Comparison of ENCODE assay signal across 2 cellular contexts in the genomic region with DNA sequence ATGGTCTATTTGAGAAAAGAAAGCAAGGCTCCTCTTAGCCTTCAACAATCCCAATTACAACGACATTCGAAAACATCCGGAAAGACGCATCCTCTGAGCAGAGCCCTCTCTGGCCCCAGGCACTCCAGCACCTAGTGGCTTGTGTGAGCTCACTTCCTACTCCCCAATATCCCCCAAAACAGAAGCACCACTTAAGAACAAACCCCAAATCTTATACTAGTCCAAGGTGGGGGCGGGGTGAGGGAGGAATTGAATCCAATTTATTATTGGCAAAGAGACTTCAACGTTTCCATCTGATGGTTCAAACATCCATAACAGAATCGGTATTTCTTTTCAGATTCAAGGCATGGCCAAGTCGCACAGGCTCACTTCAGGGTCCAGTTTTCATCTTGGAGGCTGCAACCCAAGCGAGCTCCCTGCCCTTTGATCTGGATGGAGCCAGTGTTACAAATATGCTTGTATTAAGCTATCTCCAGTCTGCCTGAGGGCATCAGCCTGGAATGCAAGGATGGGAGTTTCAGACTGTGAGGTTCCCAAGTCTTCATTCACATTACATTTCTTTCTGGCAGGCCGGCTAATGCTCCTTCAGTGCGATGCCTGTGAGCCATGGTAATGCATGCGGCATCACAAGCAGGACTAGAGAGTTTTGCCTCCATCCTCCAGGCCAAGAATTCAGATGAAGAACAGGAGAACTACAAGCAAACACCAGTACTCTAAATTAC.
TF ChIP-seq lines count a peak whose summit lies in the region.

No MANE protein-coding gene starts in this region.

TF ChIP-seq in IMR-90, 13 proteins besides CTCF, POLR2A, EP300 and RAD21:
- TF ChIP-seq RCOR1 (IDR thresholded peaks at IDR 0.05; ENCODE audit: insufficient replicate concordance, low read length) (no peak), RFX5 (IDR thresholded peaks at IDR 0.05; ENCODE audit: low read depth, low read length) (no peak), CHD1 (IDR thresholded peaks at IDR 0.05; ENCODE audit: low read depth, low read length) (no peak), SMC3 (IDR thresholded peaks at IDR 0.05; ENCODE audit: low read depth, low read length) (no peak), MAFK (IDR thresholded peaks at IDR 0.05; ENCODE audit: low read depth, low read length) (no peak), MXI1 (IDR thresholded peaks at IDR 0.05; ENCODE audit: borderline replicate concordance, low read depth, low read length) (no peak), BHLHE40 (IDR thresholded peaks at IDR 0.05; ENCODE audit: low read depth, low read length) (no peak), FOS (IDR thresholded peaks at IDR 0.05; ENCODE audit: low read depth, low read length) (no peak), NFE2L2 (IDR thresholded peaks at IDR 0.05; ENCODE audit: low read depth, low read length) (no peak), MAZ (IDR thresholded peaks at IDR 0.05; ENCODE audit: borderline replicate concordance, low read depth, low read length) (no peak), CEBPB (IDR thresholded peaks at IDR 0.05; ENCODE audit: low read depth, low read length) (no peak)
- TF ChIP-seq, protein P1, sequence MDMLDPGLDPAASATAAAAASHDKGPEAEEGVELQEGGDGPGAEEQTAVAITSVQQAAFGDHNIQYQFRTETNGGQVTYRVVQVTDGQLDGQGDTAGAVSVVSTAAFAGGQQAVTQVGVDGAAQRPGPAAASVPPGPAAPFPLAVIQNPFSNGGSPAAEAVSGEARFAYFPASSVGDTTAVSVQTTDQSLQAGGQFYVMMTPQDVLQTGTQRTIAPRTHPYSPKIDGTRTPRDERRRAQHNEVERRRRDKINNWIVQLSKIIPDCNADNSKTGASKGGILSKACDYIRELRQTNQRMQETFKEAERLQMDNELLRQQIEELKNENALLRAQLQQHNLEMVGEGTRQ (IDR thresholded peaks at IDR 0.05; ENCODE audit: low read depth, low read length), result no peak
- TF ChIP-seq, protein P2, sequence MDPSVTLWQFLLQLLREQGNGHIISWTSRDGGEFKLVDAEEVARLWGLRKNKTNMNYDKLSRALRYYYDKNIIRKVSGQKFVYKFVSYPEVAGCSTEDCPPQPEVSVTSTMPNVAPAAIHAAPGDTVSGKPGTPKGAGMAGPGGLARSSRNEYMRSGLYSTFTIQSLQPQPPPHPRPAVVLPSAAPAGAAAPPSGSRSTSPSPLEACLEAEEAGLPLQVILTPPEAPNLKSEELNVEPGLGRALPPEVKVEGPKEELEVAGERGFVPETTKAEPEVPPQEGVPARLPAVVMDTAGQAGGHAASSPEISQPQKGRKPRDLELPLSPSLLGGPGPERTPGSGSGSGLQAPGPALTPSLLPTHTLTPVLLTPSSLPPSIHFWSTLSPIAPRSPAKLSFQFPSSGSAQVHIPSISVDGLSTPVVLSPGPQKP (IDR thresholded peaks at IDR 0.05; ENCODE audit: borderline replicate concordance, low read depth, low read length), result no peak
TF ChIP-seq in IMR-90: peak in this region for 0.

TF ChIP-seq in H1, 55 proteins besides CTCF, POLR2A, EP300 and RAD21:
- TF ChIP-seq POU5F1 (IDR thresholded peaks at IDR 0.05; ENCODE audit: low read depth, low read length) (no peak), KDM5A (IDR thresholded peaks at IDR 0.05; ENCODE audit: low read length) (no peak), SIRT6 (IDR thresholded peaks at IDR 0.05; ENCODE audit: low read length) (no peak), GTF2F1 (IDR thresholded peaks at IDR 0.05; ENCODE audit: borderline replicate concordance, low read depth, low read length) (no peak), SUZ12 (IDR thresholded peaks at IDR 0.05; ENCODE audit: low read length) (no peak), FOSL1 (IDR thresholded peaks at IDR 0.05; ENCODE audit: insufficient read depth, low read depth, low read length) (no peak), CEBPB (IDR thresholded peaks at IDR 0.05; ENCODE audit: low read depth, low read length) (no peak), JUND (IDR thresholded peaks at IDR 0.05; ENCODE audit: low read length) (no peak), RXRA (IDR thresholded peaks at IDR 0.05; ENCODE audit: insufficient read depth, low read depth, low read length) (no peak)
